Comparison of ENCODE assay signal across 8 cellular contexts in genomic region chr17:7261377-7262191, GRCh38. TPM values are rescaled to one million over a fixed set of nuclear protein-coding genes. Genes with fewer than 3 reads are reported as not detected.
DNase-seq lines count a peak whose midpoint lies in the region; ATAC-seq, FAIRE-seq and TF ChIP-seq lines count a peak whose summit lies in the region.

No MANE protein-coding gene starts in this region.

- no peaks in the 10 kb centered on the region for H3K4me1 ChIP-seq in colonic mucosa

- H3K27me3 ChIP-seq in AG04450 (ENCODE audit: control insufficient read depth, insufficient read depth, low read length) (peaks cover 8% of the 10 kb centered on the region), colonic mucosa (no peaks in the 10 kb centered on the region)

- ATAC-seq in memory B cell (ENCODE audit: low read depth): peak; percentile 51
- no peak for ATAC-seq in HG03108 (IDR thresholded peaks at IDR 0.05; ENCODE audit: unreplicated experiment)

- H3K9me3 Mint-ChIP-seq in memory B cell: no peaks in the 10 kb centered on the region
- no peaks in the 10 kb centered on the region for H3K9me3 Mint-ChIP-seq in type B pancreatic cell

- DNase-seq in AG04450 (ENCODE audit: low read depth, low spot score) (no peak), LNCaP clone FGC (ENCODE audit: low read depth) (no peak), colonic mucosa (no peak), memory B cell (ENCODE audit: low spot score in 2 of 2) (no peak), type B pancreatic cell (ENCODE audit: extremely low spot score, unreplicated experiment) (no peak), hypothalamus (lab: John Stamatoyannopoulos, UW) (no peak), HTR-8/SVneo (ENCODE audit: insufficient read length, low spot score) (no peak)

- H3K9me3 ChIP-seq in AG04450 (ENCODE audit: control insufficient read depth, insufficient read depth, low read length): no peaks in the 10 kb centered on the region; the same call in 1 of the 2 replicates
- H3K9me3 ChIP-seq in colonic mucosa: no peaks in the 10 kb centered on the region

- H3K36me3 Mint-ChIP-seq in memory B cell (peaks cover 5% of the 10 kb centered on the region), type B pancreatic cell (peaks cover 8% of the 10 kb centered on the region)

- H3K27me3 Mint-ChIP-seq in memory B cell: peaks cover 12% of the 10 kb centered on the region
- H3K27me3 Mint-ChIP-seq in type B pancreatic cell: peaks cover 54% of the 10 kb centered on the region

- H3K4me3 Mint-ChIP-seq in memory B cell (peak overlapping the region; percentile 79), type B pancreatic cell (peak overlapping the region; percentile 98)

- no peak overlapping the region for H3K27ac ChIP-seq in AG04450 (ENCODE audit: low read depth, low read length)
- H3K27ac ChIP-seq in colonic mucosa: peak overlapping the region; percentile 93

- H3K4me1 Mint-ChIP-seq in memory B cell (peaks cover 14% of the 10 kb centered on the region), type B pancreatic cell (ENCODE audit: unreplicated experiment) (peaks cover 6% of the 10 kb centered on the region)

- CTCF ChIA-PET in AG04450 (lab: Charles Lee): no interaction called here

- intact Hi-C loops in colonic mucosa (cut with DNase I): loop anchor here (5.0 kb wide), 1 partner anchor 36 kb away; no protein-coding TSS in a partner anchor

- H3K9ac ChIP-seq in colonic mucosa (ENCODE audit: low read depth in 2 of 2, low read length in 2 of 2): peak overlapping the region; percentile 80 to 96

- H3K36me3 ChIP-seq in colonic mucosa: no peaks in the 10 kb centered on the region

- TF ChIP-seq CTCF in AG04450 (IDR thresholded peaks at IDR 0.05; ENCODE audit: low read depth, low read length) (no peak), LNCaP clone FGC (IDR thresholded peaks at IDR 0.05; ENCODE audit: control insufficient read depth, extremely low read depth, insufficient read depth) (no peak), colonic mucosa (IDR thresholded peaks at IDR 0.05) (no peak), type B pancreatic cell (conservative IDR thresholded peaks at IDR 0.05) (no peak)

- no peak for FAIRE-seq in HTR-8/SVneo (lab: Jason Lieb, UNC)

- H3K4me3 ChIP-seq in AG04450 (ENCODE audit: low read depth, low read length) (peak overlapping the region; percentile 40; the same call in 1 of the 2 replicates), LNCaP clone FGC (ENCODE audit: low read depth, low read length) (peak overlapping the region; percentile 96), colonic mucosa (peak overlapping the region; percentile 77)

- H3K27ac Mint-ChIP-seq in memory B cell (no peak overlapping the region), type B pancreatic cell (peak overlapping the region; percentile 100)

- POLR2A ChIA-PET in AG04450 (lab: Yijun Ruan, JAX): interaction anchor here (0.6 to 0.7 kb wide), 2 partner anchors 50 to 213 kb away, joined by 4 to 8 read pairs; no protein-coding TSS in a partner anchor

RNA-seq across cellular contexts. Expression of gene CLDN7, which starts 0.7 kb away (rescaled TPM):
- polyA plus RNA-seq in AG04450 (2011; rRNA removed): 0.84 and 1.0 TPM in 2 replicates
- 0.26 and 1.2 TPM in 2 replicates for polyA minus RNA-seq in AG04450 (2011; rRNA and poly(A)+ RNA removed)
- total RNA-seq in colonic mucosa (100 to 1,000 TPM; 798 to 919 TPM), type B pancreatic cell (ENCODE audit: low replicate concordance) (118 and 284 TPM in 2 replicates)

RNA-seq across cellular contexts. Expression of gene ELP5, which starts 9.6 kb away (rescaled TPM):
- polyA plus RNA-seq in AG04450 (2011; rRNA removed): 25.9 and 28.0 TPM in 2 replicates
- polyA minus RNA-seq in AG04450 (2011; rRNA and poly(A)+ RNA removed): 23.7 and 27.8 TPM in 2 replicates
- 10 to 100 TPM; 34.4 to 77.9 TPM for total RNA-seq in colonic mucosa
- total RNA-seq in type B pancreatic cell (ENCODE audit: low replicate concordance): 43.1 and 55.7 TPM in 2 replicates

RNA-seq across cellular contexts. Expression of gene CTDNEP1, which starts 10.1 kb away (rescaled TPM):
- polyA plus RNA-seq in AG04450 (2011; rRNA removed): 115 and 151 TPM in 2 replicates
- polyA minus RNA-seq in AG04450 (2011; rRNA and poly(A)+ RNA removed): 144 and 171 TPM in 2 replicates
- total RNA-seq in colonic mucosa (100 to 1,000 TPM; 124 to 145 TPM), type B pancreatic cell (ENCODE audit: low replicate concordance) (138 and 154 TPM in 2 replicates)

RNA-seq across cellular contexts. Expression of gene GABARAP, which starts 19.3 kb away (rescaled TPM):
- polyA plus RNA-seq in AG04450 (2011; rRNA removed): 929 and 984 TPM in 2 replicates
- polyA minus RNA-seq in AG04450 (2011; rRNA and poly(A)+ RNA removed): 405 and 431 TPM in 2 replicates
- total RNA-seq in colonic mucosa (100 to 1,000 TPM; 378 to 513 TPM), type B pancreatic cell (ENCODE audit: low replicate concordance) (478 and 570 TPM in 2 replicates)

RNA-seq across cellular contexts. Expression of gene SLC2A4, which starts 19.9 kb away (rescaled TPM):
- polyA plus RNA-seq in AG04450 (2011; rRNA removed): 0.15 and 0.21 TPM in 2 replicates
- 0.22 and 0.51 TPM in 2 replicates for polyA minus RNA-seq in AG04450 (2011; rRNA and poly(A)+ RNA removed)
- 1 to 10 TPM; 1.9 to 5.7 TPM for total RNA-seq in colonic mucosa
- 1.2 and 4.0 TPM in 2 replicates for total RNA-seq in type B pancreatic cell (ENCODE audit: low replicate concordance)

Comparison
In these comparisons a context has a peak if more than half of its experiments do, and no peak if none do; other contexts are left out.
1. H3K4me3 ChIP-seq: peak in every context shown above with its lines; median percentile 96 in LNCaP clone FGC; 77 in colonic mucosa; 40 in AG04450.